ENCODE assay signal across 8 cellular contexts in the genomic region with DNA sequence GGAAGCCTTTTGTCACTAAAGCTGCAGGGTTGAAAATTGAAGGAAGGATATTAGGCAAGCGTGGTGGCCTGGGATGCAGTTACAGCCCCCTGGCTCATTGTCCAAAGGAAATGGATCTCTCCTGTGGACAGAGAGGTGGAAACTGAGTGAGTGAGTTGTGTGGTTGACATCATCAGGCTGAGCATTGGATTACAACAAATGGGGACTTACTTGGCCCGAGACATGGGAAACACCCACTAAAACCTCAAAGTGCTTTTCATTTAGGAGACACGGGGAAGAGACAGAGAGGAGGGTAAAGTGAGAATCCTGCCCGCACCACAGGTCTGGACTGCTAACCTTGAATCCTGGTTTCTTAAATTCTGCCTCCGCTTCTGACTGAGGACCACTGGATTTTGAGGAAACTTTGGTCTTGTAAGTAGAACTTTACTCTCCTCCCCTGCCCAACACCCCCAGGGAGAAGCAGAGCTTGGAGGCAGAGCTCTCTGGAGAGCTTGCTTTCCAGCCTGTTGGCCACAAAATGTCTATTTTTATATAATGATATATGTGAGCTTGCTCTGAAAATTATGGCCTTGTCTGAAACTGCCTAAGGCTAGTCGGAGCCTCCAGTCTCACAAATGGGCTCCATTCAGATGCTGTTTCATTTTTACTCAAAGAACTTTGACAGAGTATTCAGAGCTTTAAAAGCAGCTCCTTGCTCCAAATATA. TPM values are rescaled to one million over a fixed set of nuclear protein-coding genes. Genes with fewer than 3 reads are reported as not detected.
A peak's percentile ranks its signal among the peaks of the same experiment; 100 is the strongest.
DNase-seq lines count a peak whose midpoint lies in the region; ATAC-seq and TF ChIP-seq lines count a peak whose summit lies in the region.

A gene (plus strand): TSS at position 259 of the 705 bp plus-strand sequence. CDS start 31,978 bp downstream, outside the sequence.

- no peak for TF ChIP-seq CTCF in CD8-positive, alpha-beta T cell (IDR thresholded peaks at IDR 0.05)
- no peak for TF ChIP-seq CTCF in esophagus squamous epithelium (IDR thresholded peaks at IDR 0.05)

- H3K36me3 Mint-ChIP-seq in CD8-positive, alpha-beta T cell = no peaks in the 10 kb centered on the region

- no peak within 1 kb of the TSS for H2BK15ac ChIP-seq in neuronal stem cell (ENCODE audit: low read length)

- H3K4me1 ChIP-seq in CD8-positive, alpha-beta T cell (ENCODE audit: insufficient read depth, low read length) = no peaks in the 10 kb centered on the region
- H3K4me1 ChIP-seq in esophagus squamous epithelium (peaks cover 0 to 67% (median 43%) of the 10 kb centered on the region in 3 donors), neuronal stem cell (ENCODE audit: control insufficient read depth in 2 of 2, insufficient read depth in 1 of 2, low read depth in 1 of 2, low read length in 2 of 2) (peaks cover 17 to 23% of the 10 kb centered on the region in 2 donors)

- no peak within 1 kb of the TSS for H2AK5ac ChIP-seq in neuronal stem cell (ENCODE audit: low read depth, low read length)

- H2BK5ac ChIP-seq in neuronal stem cell (ENCODE audit: low read length) = no peak within 1 kb of the TSS

- H3K27me3 ChIP-seq in CD8-positive, alpha-beta T cell (ENCODE audit: insufficient read depth, low read length) = no peaks in the 10 kb centered on the region
- H3K27me3 ChIP-seq in esophagus squamous epithelium (no peaks in the 10 kb centered on the region), neuronal stem cell (ENCODE audit: control insufficient read depth in 3 of 3, insufficient read depth in 3 of 3, low read depth in 1 of 3, low read length in 3 of 3) (no peaks in the 10 kb centered on the region)

- no peak within 1 kb of the TSS for H2BK12ac ChIP-seq in neuronal stem cell (ENCODE audit: low read length)

- H3K4me3 Mint-ChIP-seq in CD8-positive, alpha-beta T cell = no peak within 1 kb of the TSS

- H3K9ac ChIP-seq in neuronal stem cell (ENCODE audit: low read depth, low read length, poor library complexity) = no peak within 1 kb of the TSS

- H3K9me3 ChIP-seq in CD8-positive, alpha-beta T cell (ENCODE audit: low read length) = no peaks in the 10 kb centered on the region
- H3K9me3 ChIP-seq in esophagus squamous epithelium (no peaks in the 10 kb centered on the region), neuronal stem cell (replicated peaks in 1 of 2; ENCODE audit: control insufficient read depth in 2 of 2, insufficient read depth in 1 of 2, low read depth in 1 of 2, low read length in 2 of 2) (no peaks in the 10 kb centered on the region)

- H3K14ac ChIP-seq in neuronal stem cell (ENCODE audit: low read length) = no peak within 1 kb of the TSS

- no peaks in the 10 kb centered on the region for H3K79me1 ChIP-seq in neuronal stem cell (ENCODE audit: low read depth, low read length)

- DNase-seq in CD8-positive, alpha-beta T cell = no peak
- DNase-seq in esophagus squamous epithelium (lab: John Stamatoyannopoulos, UW) (no peak), neuronal stem cell (ENCODE audit: low spot score) (peak; percentile 26), Kasumi-1 (lab: John Stamatoyannopoulos, UW) (no peak), NCI-H146 treated with DMSO at 0.1 percent for 48 hours (lab: John Stamatoyannopoulos, UW; ENCODE audit: unreplicated experiment) (no peak)

- H3K4ac ChIP-seq in neuronal stem cell (ENCODE audit: low read length) = no peak within 1 kb of the TSS

- H3K4me2 ChIP-seq in neuronal stem cell (ENCODE audit: insufficient read depth, low read length, poor library complexity, severe bottlenecking) = no peak within 1 kb of the TSS

- H2AFZ ChIP-seq in neuronal stem cell (ENCODE audit: low read length) = peak within 1 kb of the TSS; percentile 27

- no peak within 1 kb of the TSS for H3K23ac ChIP-seq in neuronal stem cell (ENCODE audit: low read depth, low read length, poor library complexity)

- H3K18ac ChIP-seq in neuronal stem cell (ENCODE audit: low read length) = no peak within 1 kb of the TSS

- no peak within 1 kb of the TSS for H4K91ac ChIP-seq in neuronal stem cell (ENCODE audit: low read depth, low read length, poor library complexity)

- H3K4me1 Mint-ChIP-seq in CD8-positive, alpha-beta T cell (ENCODE audit: low read depth) = no peaks in the 10 kb centered on the region

- no peaks in the 10 kb centered on the region for H3K9me3 Mint-ChIP-seq in CD8-positive, alpha-beta T cell

- no peaks in the 10 kb centered on the region for H3K36me3 ChIP-seq in CD8-positive, alpha-beta T cell (ENCODE audit: insufficient read depth, low read length)
- H3K36me3 ChIP-seq in esophagus squamous epithelium (no peaks in the 10 kb centered on the region), neuronal stem cell (replicated peaks in 1 of 2; ENCODE audit: control insufficient read depth in 2 of 2, insufficient read depth in 2 of 2, low read length in 2 of 2) (peaks cover 0 to 2% of the 10 kb centered on the region in 2 donors)

- no peak within 1 kb of the TSS for H2BK120ac ChIP-seq in neuronal stem cell (ENCODE audit: low read depth, low read length)

- 34 to 62% methylated on average over 6 of the region's 6 CpGs for WGBS in esophagus squamous epithelium, 2 donors
- no CpG with 5 or more reads among the region's 6 CpGs for WGBS in neuronal stem cell (ENCODE audit: extremely low coverage in 2 of 2, insufficient read length in 2 of 2, insufficient replicate concordance in 1 of 2), 2 donors

- no peak within 1 kb of the TSS for H3K4me3 ChIP-seq in CD8-positive, alpha-beta T cell (ENCODE audit: low read depth, low read length)
- peak within 1 kb of the TSS; percentile 1 to 66 (median 37) for H3K4me3 ChIP-seq in esophagus squamous epithelium
- H3K4me3 ChIP-seq in neuronal stem cell (ENCODE audit: low read length in 2 of 2) = peak within 1 kb of the TSS in 1 of 2 donors; percentile 5

- H3K27me3 Mint-ChIP-seq in CD8-positive, alpha-beta T cell (ENCODE audit: low read depth) = peaks cover 2% of the 10 kb centered on the region

- POLR2A ChIA-PET in CD8-positive, alpha-beta T cell (lab: Charles Lee) = interaction anchor here (0.6 kb wide), 1 partner anchor 25 kb away, joined by 3 read pairs; no protein-coding TSS in a partner anchor

- TF ChIP-seq POLR2A in esophagus squamous epithelium (IDR thresholded peaks at IDR 0.05) = peak in 2 of 4 donors; percentile 47 to 58

- no peak for ATAC-seq in CD8-positive, alpha-beta T cell
- ATAC-seq in HG02763 (IDR thresholded peaks at IDR 0.05; ENCODE audit: unreplicated experiment) (no peak), GM18861 (IDR thresholded peaks at IDR 0.05; ENCODE audit: unreplicated experiment) (no peak)

- H3K27ac ChIP-seq in CD8-positive, alpha-beta T cell (ENCODE audit: low read depth, low read length) = no peak within 1 kb of the TSS
- H3K27ac ChIP-seq in esophagus squamous epithelium = peak within 1 kb of the TSS; percentile 73 to 90 (median 82)
- H3K27ac ChIP-seq in neuronal stem cell (replicated peaks; ENCODE audit: low read length) = peak within 1 kb of the TSS; percentile 63

- H4K8ac ChIP-seq in neuronal stem cell (ENCODE audit: low read depth, low read length) = no peak within 1 kb of the TSS

- CTCF ChIA-PET in CD8-positive, alpha-beta T cell (lab: Charles Lee) = interaction anchor here (0.7 to 1.1 kb wide), 3 partner anchors 27 to 588 kb away, joined by 3 to 4 read pairs (median 3); no protein-coding TSS in a partner anchor

- peak within 1 kb of the TSS; percentile 28 for H3K27ac Mint-ChIP-seq in CD8-positive, alpha-beta T cell

- intact Hi-C loops in CD8-positive, alpha-beta T cell (cut with DNase I, micrococcal nuclease) = no loop called here
- intact Hi-C loops in esophagus squamous epithelium (cut with DNase I) = no loop called here

TF ChIP-seq in PFSK-1, 5 proteins besides CTCF, POLR2A, EP300 and RAD21:
- peak; percentile 44; the same call in 1 of the 2 replicates for TF ChIP-seq POLR2AphosphoS5 (IDR thresholded peaks at IDR 0.05; ENCODE audit: low read depth, low read length)
- TF ChIP-seq TAF1 (IDR thresholded peaks at IDR 0.05; ENCODE audit: borderline replicate concordance, insufficient read depth, low read length) = no peak
- peak; percentile 61; the same call in 1 of the 2 replicates for TF ChIP-seq SIN3A (IDR thresholded peaks at IDR 0.05; ENCODE audit: borderline replicate concordance, insufficient read depth, low read length)
- TF ChIP-seq, protein P1, sequence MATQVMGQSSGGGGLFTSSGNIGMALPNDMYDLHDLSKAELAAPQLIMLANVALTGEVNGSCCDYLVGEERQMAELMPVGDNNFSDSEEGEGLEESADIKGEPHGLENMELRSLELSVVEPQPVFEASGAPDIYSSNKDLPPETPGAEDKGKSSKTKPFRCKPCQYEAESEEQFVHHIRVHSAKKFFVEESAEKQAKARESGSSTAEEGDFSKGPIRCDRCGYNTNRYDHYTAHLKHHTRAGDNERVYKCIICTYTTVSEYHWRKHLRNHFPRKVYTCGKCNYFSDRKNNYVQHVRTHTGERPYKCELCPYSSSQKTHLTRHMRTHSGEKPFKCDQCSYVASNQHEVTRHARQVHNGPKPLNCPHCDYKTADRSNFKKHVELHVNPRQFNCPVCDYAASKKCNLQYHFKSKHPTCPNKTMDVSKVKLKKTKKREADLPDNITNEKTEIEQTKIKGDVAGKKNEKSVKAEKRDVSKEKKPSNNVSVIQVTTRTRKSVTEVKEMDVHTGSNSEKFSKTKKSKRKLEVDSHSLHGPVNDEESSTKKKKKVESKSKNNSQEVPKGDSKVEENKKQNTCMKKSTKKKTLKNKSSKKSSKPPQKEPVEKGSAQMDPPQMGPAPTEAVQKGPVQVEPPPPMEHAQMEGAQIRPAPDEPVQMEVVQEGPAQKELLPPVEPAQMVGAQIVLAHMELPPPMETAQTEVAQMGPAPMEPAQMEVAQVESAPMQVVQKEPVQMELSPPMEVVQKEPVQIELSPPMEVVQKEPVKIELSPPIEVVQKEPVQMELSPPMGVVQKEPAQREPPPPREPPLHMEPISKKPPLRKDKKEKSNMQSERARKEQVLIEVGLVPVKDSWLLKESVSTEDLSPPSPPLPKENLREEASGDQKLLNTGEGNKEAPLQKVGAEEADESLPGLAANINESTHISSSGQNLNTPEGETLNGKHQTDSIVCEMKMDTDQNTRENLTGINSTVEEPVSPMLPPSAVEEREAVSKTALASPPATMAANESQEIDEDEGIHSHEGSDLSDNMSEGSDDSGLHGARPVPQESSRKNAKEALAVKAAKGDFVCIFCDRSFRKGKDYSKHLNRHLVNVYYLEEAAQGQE (IDR thresholded peaks at IDR 0.05; ENCODE audit: insufficient read depth in 1 of 2, low read depth in 2 of 2, low read length in 2 of 2) = peak in 1 of 2 experiments; percentile 50; a peak in 1 of 4 replicates

RNA-seq across cellular contexts. Expression of the gene that starts here (rescaled TPM):
- 1 to 10 TPM; 4.7 to 5.8 TPM for total RNA-seq in CD8-positive, alpha-beta T cell
- polyA plus RNA-seq in PFSK-1 (2012; ENCODE audit: insufficient read length, low read depth) = 35.7 TPM
- 10 to 100 TPM; 11.0 to 80.1 (median 19.4) TPM for total RNA-seq in esophagus squamous epithelium
- 77.0 TPM for polyA plus RNA-seq in neuronal stem cell (2013, experiment 1 of 2)
- polyA plus RNA-seq in neuronal stem cell (2013, experiment 2 of 2) = 79.1 TPM
